Comparison of ENCODE assay signal across 16 cellular contexts in the genomic region with DNA sequence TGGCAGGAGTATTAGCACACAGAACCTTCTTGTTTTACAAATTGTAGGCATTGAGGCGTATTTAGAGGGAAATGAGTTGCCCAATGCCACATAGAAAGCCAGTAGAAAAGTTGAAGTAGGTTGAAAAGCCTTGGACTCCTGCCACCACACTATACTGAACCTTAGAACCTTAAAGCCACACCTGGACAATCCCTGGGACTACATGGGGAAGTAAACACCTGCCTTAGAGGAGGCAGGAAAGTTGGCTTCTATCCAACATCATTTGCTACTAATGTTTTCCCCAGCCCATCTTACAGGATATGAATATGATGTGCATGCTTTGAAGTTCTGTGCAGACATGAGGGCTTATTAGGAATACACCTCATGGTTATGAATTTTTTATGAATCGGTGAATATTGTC. TPM values are rescaled to one million over a fixed set of nuclear protein-coding genes. Genes with fewer than 3 reads are reported as not detected.
DNase-seq lines count a peak whose midpoint lies in the region; ATAC-seq and TF ChIP-seq lines count a peak whose summit lies in the region.
"Had no signal": no experiment of that assay in that cellular context is flagged by ENCODE, and none has a peak within 500 bp of the region (broad histone marks: within the 10 kb centered on the region; RNA-seq: fewer than 3 reads in every experiment).

No MANE protein-coding gene starts in this region.

- ATAC-seq in mucosa of descending colon = peak; percentile 99
- no peak for ATAC-seq in GM21717 (IDR thresholded peaks at IDR 0.05; ENCODE audit: unreplicated experiment)

- peaks cover 3% of the 10 kb centered on the region for H3K4me1 ChIP-seq in mucosa of descending colon (ENCODE audit: low read depth)

- no peak for TF ChIP-seq CTCF in mucosa of descending colon (IDR thresholded peaks at IDR 0.05)

- H3K9me3 ChIP-seq in mucosa of descending colon = no peaks in the 10 kb centered on the region

- no peaks in the 10 kb centered on the region for H3K36me3 ChIP-seq in mucosa of descending colon (ENCODE audit: low read depth)

- peak; percentile 4 for DNase-seq in NCI-H345 (lab: John Stamatoyannopoulos, UW)
- DNase-seq in NCI-H345 treated with DMSO at 0.1 percent for 48 hours (lab: John Stamatoyannopoulos, UW; ENCODE audit: unreplicated experiment) = no peak
- peak; percentile 56 for DNase-seq in NCI-H1105 (lab: John Stamatoyannopoulos, UW)
- DNase-seq in NCI-H510A (lab: John Stamatoyannopoulos, UW) = peak; percentile 62
- DNase-seq in mucosa of descending colon = peak in 1 of 3 donors; percentile 13
- no peak for DNase-seq in mucosa of gallbladder (ENCODE audit: low spot score)
- DNase-seq: C1 segment of cervical spinal cord; CD4-positive, alpha-beta T cell; COR-L47; DMS153; HCEC 1CT; HFFc6 had no signal

- no peak overlapping the region for H3K4me3 ChIP-seq in mucosa of descending colon

- intact Hi-C loops in mucosa of descending colon (cut with DNase I, micrococcal nuclease) = no loop called here

RNA-seq across cellular contexts. Expression of a gene that starts 5.3 kb away (rescaled TPM):
- total RNA-seq in mucosa of descending colon (not detected), mucosa of gallbladder (not detected)
- total RNA-seq: B cell; CD4-positive, alpha-beta T cell; Daoy; H4; HFFc6 had no signal

RNA-seq across cellular contexts. Expression of a gene that starts 13.2 kb away (rescaled TPM):
- not detected for total RNA-seq in mucosa of descending colon
- total RNA-seq in mucosa of gallbladder = not detected
- total RNA-seq: B cell; CD4-positive, alpha-beta T cell; Daoy; H4; HFFc6 had no signal

RNA-seq across cellular contexts. Expression of a gene that starts 26.6 kb away (rescaled TPM):
- not detected for total RNA-seq in mucosa of descending colon
- not detected for total RNA-seq in mucosa of gallbladder
- total RNA-seq: B cell; CD4-positive, alpha-beta T cell; Daoy; H4; HFFc6 had no signal

RNA-seq across cellular contexts. Expression of a gene that starts 37.0 kb away (rescaled TPM):
- not detected for total RNA-seq in mucosa of descending colon
- not detected for total RNA-seq in mucosa of gallbladder
- total RNA-seq: B cell; CD4-positive, alpha-beta T cell; Daoy; H4; HFFc6 had no signal

Comparison
In these comparisons a context has a peak if more than half of its experiments do, and no peak if none do; other contexts are left out.
1. DNase-seq: peak in NCI-H345 (single experiment), NCI-H1105 (single experiment) and NCI-H510A (single experiment); none in NCI-H345 treated with DMSO at 0.1 percent for 48 hours (single experiment) and mucosa of gallbladder (single experiment).